Comparison of ENCODE assay signal across 23 cellular contexts in the genomic region with DNA sequence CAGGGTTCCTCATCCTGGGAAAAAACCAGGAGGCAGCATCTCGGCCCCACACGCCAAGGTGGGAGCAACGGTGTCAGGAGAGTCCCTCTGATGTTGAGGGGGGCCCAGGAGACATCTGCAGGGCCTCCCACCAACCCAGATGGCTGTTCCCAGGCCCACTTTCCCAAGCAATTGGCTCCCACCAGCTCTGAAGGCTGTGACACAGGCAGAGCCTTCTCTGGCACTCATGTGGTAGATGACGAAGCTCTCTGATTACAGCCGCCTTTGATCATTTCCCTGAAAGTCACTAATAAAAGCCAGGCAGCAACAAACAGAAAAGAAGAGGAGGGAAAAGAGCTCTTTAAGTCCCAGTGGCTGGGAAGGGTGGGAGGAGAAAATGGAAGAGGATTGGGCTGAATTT.
DNase-seq lines count a peak whose midpoint lies in the region; ATAC-seq and TF ChIP-seq lines count a peak whose summit lies in the region.
"Had no signal": no experiment of that assay in that cellular context is flagged by ENCODE, and none has a peak within 500 bp of the region (broad histone marks: within the 10 kb centered on the region; RNA-seq: fewer than 3 reads in every experiment).

No MANE protein-coding gene starts in this region.

- H3K18ac ChIP-seq in mesenchymal stem cell (ENCODE audit: low read depth in 1 of 2, low read length in 2 of 2) = no peak overlapping the region

- H3K27me3 ChIP-seq in adrenal gland (no peaks in the 10 kb centered on the region), mesenchymal stem cell (ENCODE audit: control insufficient read depth in 1 of 2, insufficient read depth in 1 of 2, low read length in 2 of 2) (no peaks in the 10 kb centered on the region)
- H3K27me3 ChIP-seq: esophagus squamous epithelium, testis had no signal

- H2AFZ ChIP-seq in mesenchymal stem cell (ENCODE audit: low read depth, low read length) = no peak overlapping the region

- peaks cover 4% of the 10 kb centered on the region for H3K27me3 Mint-ChIP-seq in activated naive CD8-positive, alpha-beta T cell treated with anti-CD3 and anti-CD28 coated beads, Interleukin-2, amount 50 U/mL, for 24 hours

- H3K4me2 ChIP-seq in mesenchymal stem cell (ENCODE audit: low read length, poor library complexity, severe bottlenecking) = no peak overlapping the region

- H4K91ac ChIP-seq in mesenchymal stem cell (ENCODE audit: low read length) = no peak overlapping the region

- H3K27ac ChIP-seq in adrenal gland = peak overlapping the region in 2 of 5 donors; percentile 63 to 66
- no peak overlapping the region for H3K27ac ChIP-seq in mesenchymal stem cell (ENCODE audit: low read length, poor library complexity, severe bottlenecking)
- H3K27ac ChIP-seq: C4-2B, esophagus squamous epithelium, psoas muscle, testis had no signal

- WGBS in adrenal gland, 4 donors = 45 to 53% (median 52%) methylated on average over 5 of the region's 5 CpGs
- WGBS in mesenchymal stem cell = 80% methylated on average over 4 of the region's 5 CpGs

- no peaks in the 10 kb centered on the region for H3K4me1 Mint-ChIP-seq in activated naive CD8-positive, alpha-beta T cell treated with anti-CD3 and anti-CD28 coated beads, Interleukin-2, amount 50 U/mL, for 24 hours

- no peak overlapping the region for H2BK5ac ChIP-seq in mesenchymal stem cell (ENCODE audit: low read depth, low read length, poor library complexity, severe bottlenecking)

- H3K36me3 ChIP-seq in adrenal gland (replicated peaks in 1 of 2) = no peaks in the 10 kb centered on the region
- H3K36me3 ChIP-seq in mesenchymal stem cell (ENCODE audit: control insufficient read depth in 1 of 2, insufficient read depth in 2 of 2, low read depth in 1 of 2, low read length in 2 of 2) = no peaks in the 10 kb centered on the region
- H3K36me3 ChIP-seq: esophagus squamous epithelium had no signal

- TF ChIP-seq CTCF in adrenal gland (IDR thresholded peaks at IDR 0.05) = no peak

- H2AK5ac ChIP-seq in mesenchymal stem cell (ENCODE audit: low read length, severe bottlenecking) = no peak overlapping the region

- H2BK15ac ChIP-seq in mesenchymal stem cell (ENCODE audit: low read depth, poor library complexity, severe bottlenecking) = no peak overlapping the region

- H3K23ac ChIP-seq in mesenchymal stem cell (ENCODE audit: low read length in 2 of 2) = no peak overlapping the region

- no peaks in the 10 kb centered on the region for H3K9me3 Mint-ChIP-seq in activated naive CD8-positive, alpha-beta T cell treated with anti-CD3 and anti-CD28 coated beads, Interleukin-2, amount 50 U/mL, for 24 hours
- H3K9me3 Mint-ChIP-seq: activated CD8-positive, alpha-beta T cell treated with anti-CD3 and anti-CD28 coated beads for 36 hours; central memory CD8-positive, alpha-beta T cell; nephron had no signal

- H3K27ac Mint-ChIP-seq in activated naive CD8-positive, alpha-beta T cell treated with anti-CD3 and anti-CD28 coated beads, Interleukin-2, amount 50 U/mL, for 24 hours = no peak overlapping the region
- H3K27ac Mint-ChIP-seq: activated CD8-positive, alpha-beta T cell treated with anti-CD3 and anti-CD28 coated beads for 36 hours; nephron had no signal

- H3K4me1 ChIP-seq in adrenal gland (replicated peaks in 1 of 2) (peaks cover 0 to 10% of the 10 kb centered on the region in 2 donors), mesenchymal stem cell (ENCODE audit: control insufficient read depth, insufficient read depth, low read depth, low read length) (peaks cover 3% of the 10 kb centered on the region)
- H3K4me1 ChIP-seq: esophagus squamous epithelium, psoas muscle, testis had no signal

- H2BK120ac ChIP-seq in mesenchymal stem cell (ENCODE audit: low read depth, low read length) = no peak overlapping the region

- H3K4ac ChIP-seq in mesenchymal stem cell (ENCODE audit: low read depth in 1 of 2, low read length in 2 of 2) = no peak overlapping the region

- no peak for TF ChIP-seq POLR2A in adrenal gland (IDR thresholded peaks at IDR 0.05)

- no peaks in the 10 kb centered on the region for H3K79me1 ChIP-seq in mesenchymal stem cell (replicated peaks; ENCODE audit: low read length, poor library complexity, severe bottlenecking)

- H3K14ac ChIP-seq in mesenchymal stem cell (ENCODE audit: low read length in 2 of 2) = no peak overlapping the region

- peak; percentile 71 for DNase-seq in AG20443 (ENCODE audit: low spot score)
- peak; percentile 31 for DNase-seq in GM04504 (ENCODE audit: low read depth)
- peak; percentile 33 to 81 (median 75) for DNase-seq in adrenal gland
- peak; percentile 15 for DNase-seq in mesenchymal stem cell
- no peak for DNase-seq in activated naive CD8-positive, alpha-beta T cell treated with anti-CD3 and anti-CD28 coated beads, Interleukin-2, amount 50 U/mL, for 24 hours
- no peak for DNase-seq in T-helper 1 cell
- DNase-seq in dedifferentiated amniotic fluid mesenchymal stem cell (ENCODE audit: extremely low spot score) = no peak
- DNase-seq: activated CD4-positive, CD25-positive, alpha-beta regulatory T cell; activated CD8-positive, alpha-beta T cell treated with anti-CD3 and anti-CD28 coated beads for 36 hours; DMS 273 treated with DMSO at 0.1 percent for 48 hours; effector CD4-positive, alpha-beta T cell; esophagus squamous epithelium; mesendoderm; MM.1S; NCI-H187; NCI-H524; psoas muscle; SHP77; testis had no signal

- no peak overlapping the region for H2BK12ac ChIP-seq in mesenchymal stem cell (ENCODE audit: low read length in 2 of 2)

- no peak overlapping the region for H4K8ac ChIP-seq in mesenchymal stem cell (ENCODE audit: low read length)

- H3K4me3 ChIP-seq in adrenal gland = no peak overlapping the region
- H3K4me3 ChIP-seq in mesenchymal stem cell (ENCODE audit: insufficient read depth in 1 of 2, low read depth in 1 of 2, low read length in 2 of 2) = no peak overlapping the region
- H3K4me3 ChIP-seq: esophagus squamous epithelium, psoas muscle, testis had no signal

- intact Hi-C loops in adrenal gland (cut with DNase I) = loop anchor here in 1 of 2 donors (10.0 kb wide), 1 partner anchor 799 kb away; no protein-coding TSS in a partner anchor

- H3K9ac ChIP-seq in mesenchymal stem cell (ENCODE audit: low read length) = peak overlapping the region; percentile 35

- H3K36me3 Mint-ChIP-seq in activated naive CD8-positive, alpha-beta T cell treated with anti-CD3 and anti-CD28 coated beads, Interleukin-2, amount 50 U/mL, for 24 hours (ENCODE audit: low read depth) = peaks cover 3% of the 10 kb centered on the region

- H3K9me3 ChIP-seq in adrenal gland (replicated peaks in 1 of 3) (no peaks in the 10 kb centered on the region), mesenchymal stem cell (ENCODE audit: control insufficient read depth, low read length) (peaks cover 4% of the 10 kb centered on the region)
- H3K9me3 ChIP-seq: esophagus squamous epithelium, psoas muscle, testis had no signal

- ATAC-seq in activated naive CD8-positive, alpha-beta T cell treated with anti-CD3 and anti-CD28 coated beads, Interleukin-2, amount 50 U/mL, for 24 hours = no peak
- ATAC-seq: activated CD8-positive, alpha-beta T cell treated with anti-CD3 and anti-CD28 coated beads for 36 hours; HepG2; psoas muscle had no signal

- no peak overlapping the region for H3K4me3 Mint-ChIP-seq in activated naive CD8-positive, alpha-beta T cell treated with anti-CD3 and anti-CD28 coated beads, Interleukin-2, amount 50 U/mL, for 24 hours
- H3K4me3 Mint-ChIP-seq: activated CD8-positive, alpha-beta T cell treated with anti-CD3 and anti-CD28 coated beads for 36 hours; central memory CD8-positive, alpha-beta T cell; nephron had no signal

Comparison
In these comparisons a context has a peak if more than half of its experiments do, and no peak if none do; other contexts are left out.
1. DNase-seq: peak in AG20443 (single experiment), GM04504 (single experiment), adrenal gland (7 of 7) and mesenchymal stem cell (single experiment); none in activated naive CD8-positive, alpha-beta T cell treated with anti-CD3 and anti-CD28 coated beads, Interleukin-2, amount 50 U/mL, for 24 hours (single experiment), T-helper 1 cell (0 of 5) and dedifferentiated amniotic fluid mesenchymal stem cell (single experiment).